In genomic region chr1:182279724-182280506, GRCh38 we compare ENCODE assay signal across 11 cellular contexts.
DNase-seq lines count a peak whose midpoint lies in the region; ATAC-seq and TF ChIP-seq lines count a peak whose summit lies in the region.
"Had no signal": no experiment of that assay in that cellular context is flagged by ENCODE, and none has a peak within 500 bp of the region (broad histone marks: within the 10 kb centered on the region; RNA-seq: fewer than 3 reads in every experiment).

No MANE protein-coding gene starts in this region.

- H4K91ac ChIP-seq in H9 (ENCODE audit: insufficient read length, low read depth, low read length), result no peak overlapping the region

- no peak overlapping the region for H3K56ac ChIP-seq in H9 (ENCODE audit: insufficient read length, low read depth, low read length)

- H3K4me1 ChIP-seq in H9 (ENCODE audit: insufficient read depth, low read length) (peaks cover 2% of the 10 kb centered on the region), gastroesophageal sphincter (no peaks in the 10 kb centered on the region)

- DNase-seq in H9, result peak; percentile 36
- DNase-seq in NCI-H748 (lab: John Stamatoyannopoulos, UW; ENCODE audit: unreplicated experiment), result peak; percentile 88
- DNase-seq in progenitor cell of endocrine pancreas (ENCODE audit: low spot score, unreplicated experiment), result peak; percentile 18
- DNase-seq in NAMALWA (ENCODE audit: low spot score), result no peak
- DNase-seq in activated CD4-positive, CD25-positive, alpha-beta regulatory T cell treated with anti-CD3 and anti-CD28 coated beads, Interleukin-2, amount 50 U/mL, for 72 hours, result no peak
- no peak for DNase-seq in T-helper 17 cell
- DNase-seq: amniotic stem cell, EL had no signal

- H2BK5ac ChIP-seq in H9 (ENCODE audit: insufficient read length, low read length), result no peak overlapping the region

- H3K23ac ChIP-seq in H9 (ENCODE audit: insufficient read length, low read depth, low read length), result no peak overlapping the region

- TF ChIP-seq POLR2A in gastroesophageal sphincter (IDR thresholded peaks at IDR 0.05), result no peak

- no peak overlapping the region for H2BK20ac ChIP-seq in H9 (ENCODE audit: low read depth, low read length, poor library complexity, severe bottlenecking)

- WGBS in H9 (ENCODE audit: extremely low coverage, insufficient read length, low lambda C conversion rate), result no CpG with 5 or more reads among the region's 9 CpGs
- 44 to 83% methylated on average over 1 to 2 of the region's 9 CpGs for WGBS in gastroesophageal sphincter (ENCODE audit: low coverage in 1 of 2), 2 donors

- no peak overlapping the region for H3K18ac ChIP-seq in H9 (ENCODE audit: insufficient read length, low read depth, low read length)

- no peaks in the 10 kb centered on the region for H3K36me3 ChIP-seq in gastroesophageal sphincter

- no peak overlapping the region for H3K9ac ChIP-seq in H9 (ENCODE audit: extremely low read depth, insufficient read length, low read length)

- H2BK12ac ChIP-seq in H9 (ENCODE audit: insufficient read length, low read depth, low read length), result no peak overlapping the region

- H3T11ph ChIP-seq in H9 (ENCODE audit: low read length), result no peak overlapping the region

- H3K4me1 Mint-ChIP-seq in H9 (peaks cover 0 to 5% of the 10 kb centered on the region in 2 experiments; a peak in 2 of 4 replicates), progenitor cell of endocrine pancreas (ENCODE audit: low read depth) (peaks cover 2% of the 10 kb centered on the region), T-helper 17 cell (peaks cover 8% of the 10 kb centered on the region)
- H3K4me1 Mint-ChIP-seq: IgD-negative memory B cell had no signal

- no peak for TF ChIP-seq CTCF in H9 (conservative IDR thresholded peaks at IDR 0.05)
- TF ChIP-seq CTCF in gastroesophageal sphincter (IDR thresholded peaks at IDR 0.05), result no peak
- TF ChIP-seq CTCF in progenitor cell of endocrine pancreas (IDR thresholded peaks at IDR 0.05; ENCODE audit: unreplicated experiment), result no peak

- H3K27ac Mint-ChIP-seq in H9 (no peak overlapping the region), progenitor cell of endocrine pancreas (no peak overlapping the region), T-helper 17 cell (no peak overlapping the region)
- H3K27ac Mint-ChIP-seq: IgD-negative memory B cell had no signal

- H2AK5ac ChIP-seq in H9 (ENCODE audit: insufficient read length, low read length), result no peak overlapping the region

- H3K27ac ChIP-seq in H9 (ENCODE audit: insufficient read length, low read depth, low read length) (no peak overlapping the region), gastroesophageal sphincter (peak overlapping the region in 2 of 4 donors; percentile 23 to 35)

- no peak overlapping the region for H2AFZ ChIP-seq in H9 (ENCODE audit: low read length)

- H4K8ac ChIP-seq in H9 (replicated peaks; ENCODE audit: insufficient read length, low read depth, low read length), result no peak overlapping the region

- no peak for TF ChIP-seq EP300 in gastroesophageal sphincter (IDR thresholded peaks at IDR 0.05)

- H3K27me3 Mint-ChIP-seq in H9 (ENCODE audit: low read depth) (no peaks in the 10 kb centered on the region), progenitor cell of endocrine pancreas (no peaks in the 10 kb centered on the region), T-helper 17 cell (no peaks in the 10 kb centered on the region)

- no peaks in the 10 kb centered on the region for H4K20me1 ChIP-seq in H9 (ENCODE audit: control insufficient read depth, insufficient read depth, insufficient read length)

- ATAC-seq in gastroesophageal sphincter (peak; percentile 59), HG02610 (IDR thresholded peaks at IDR 0.05; ENCODE audit: unreplicated experiment) (no peak), T-helper 17 cell (no peak)

- H3K4me3 Mint-ChIP-seq in H9 (no peak overlapping the region), progenitor cell of endocrine pancreas (ENCODE audit: low read depth) (no peak overlapping the region), T-helper 17 cell (no peak overlapping the region)
- H3K4me3 Mint-ChIP-seq: IgD-negative memory B cell had no signal

- no peak overlapping the region for H3K4ac ChIP-seq in H9 (ENCODE audit: low read depth, low read length)

- H3K27me3 ChIP-seq in H9 (ENCODE audit: insufficient read depth, low read length) (no peaks in the 10 kb centered on the region), gastroesophageal sphincter (no peaks in the 10 kb centered on the region)

- peak overlapping the region; percentile 11 for H3K4me2 ChIP-seq in H9 (ENCODE audit: insufficient read depth, insufficient read length, low read length)

- no peaks in the 10 kb centered on the region for H3K79me2 ChIP-seq in H9 (ENCODE audit: insufficient read depth, low read length)

- H3K9me3 Mint-ChIP-seq in H9, result no peaks in the 10 kb centered on the region
- no peaks in the 10 kb centered on the region for H3K9me3 Mint-ChIP-seq in progenitor cell of endocrine pancreas (ENCODE audit: low read depth)

- H3K79me1 ChIP-seq in H9 (ENCODE audit: insufficient read depth, low read depth, low read length, poor library complexity, severe bottlenecking), result no peaks in the 10 kb centered on the region

- no peak overlapping the region for H4K5ac ChIP-seq in H9 (ENCODE audit: insufficient read length, low read depth, low read length)

- H3K9me3 ChIP-seq in H9 (ENCODE audit: control insufficient read depth, low read depth, low read length) (no peaks in the 10 kb centered on the region), gastroesophageal sphincter (no peaks in the 10 kb centered on the region), T-helper 17 cell (ENCODE audit: control insufficient read depth, low read length, poor library complexity, severe bottlenecking) (no peaks in the 10 kb centered on the region)

- H3K4me3 ChIP-seq in gastroesophageal sphincter, result no peak overlapping the region

- H3K36me3 Mint-ChIP-seq in H9 (ENCODE audit: insufficient read depth in 1 of 3, low read depth in 3 of 3), result no peaks in the 10 kb centered on the region
- no peaks in the 10 kb centered on the region for H3K36me3 Mint-ChIP-seq in progenitor cell of endocrine pancreas (ENCODE audit: insufficient read depth)
- H3K36me3 Mint-ChIP-seq in T-helper 17 cell (ENCODE audit: low read depth), result no peaks in the 10 kb centered on the region
- H3K36me3 Mint-ChIP-seq: IgD-negative memory B cell had no signal

- H3K14ac ChIP-seq in H9 (ENCODE audit: insufficient read depth, low read length), result no peak overlapping the region

- H3K23me2 ChIP-seq in H9 (ENCODE audit: insufficient read length, low read depth, low read length, poor library complexity, severe bottlenecking), result no peaks in the 10 kb centered on the region

- H2BK15ac ChIP-seq in H9 (ENCODE audit: low read depth, low read length), result no peak overlapping the region

- H2BK120ac ChIP-seq in H9 (ENCODE audit: low read depth, low read length, poor library complexity, severe bottlenecking), result no peak overlapping the region

Comparison
In these comparisons a context has a peak if more than half of its experiments do, and no peak if none do; other contexts are left out.
1. DNase-seq: peak in H9 (single experiment), NCI-H748 (single experiment) and progenitor cell of endocrine pancreas (single experiment); none in NAMALWA (single experiment), activated CD4-positive, CD25-positive, alpha-beta regulatory T cell treated with anti-CD3 and anti-CD28 coated beads, Interleukin-2, amount 50 U/mL, for 72 hours (single experiment) and T-helper 17 cell (0 of 3).